In genomic region chr6:163324928-163325784, GRCh38 we compare ENCODE assay signal across 1 cellular context.
TF ChIP-seq lines count a peak whose summit lies in the region.

No MANE protein-coding gene starts in this region.

TF ChIP-seq in HepG2, 621 proteins besides CTCF, POLR2A, EP300 and RAD21 (continued from another document and continues in another):
- TF ChIP-seq, protein P1, sequence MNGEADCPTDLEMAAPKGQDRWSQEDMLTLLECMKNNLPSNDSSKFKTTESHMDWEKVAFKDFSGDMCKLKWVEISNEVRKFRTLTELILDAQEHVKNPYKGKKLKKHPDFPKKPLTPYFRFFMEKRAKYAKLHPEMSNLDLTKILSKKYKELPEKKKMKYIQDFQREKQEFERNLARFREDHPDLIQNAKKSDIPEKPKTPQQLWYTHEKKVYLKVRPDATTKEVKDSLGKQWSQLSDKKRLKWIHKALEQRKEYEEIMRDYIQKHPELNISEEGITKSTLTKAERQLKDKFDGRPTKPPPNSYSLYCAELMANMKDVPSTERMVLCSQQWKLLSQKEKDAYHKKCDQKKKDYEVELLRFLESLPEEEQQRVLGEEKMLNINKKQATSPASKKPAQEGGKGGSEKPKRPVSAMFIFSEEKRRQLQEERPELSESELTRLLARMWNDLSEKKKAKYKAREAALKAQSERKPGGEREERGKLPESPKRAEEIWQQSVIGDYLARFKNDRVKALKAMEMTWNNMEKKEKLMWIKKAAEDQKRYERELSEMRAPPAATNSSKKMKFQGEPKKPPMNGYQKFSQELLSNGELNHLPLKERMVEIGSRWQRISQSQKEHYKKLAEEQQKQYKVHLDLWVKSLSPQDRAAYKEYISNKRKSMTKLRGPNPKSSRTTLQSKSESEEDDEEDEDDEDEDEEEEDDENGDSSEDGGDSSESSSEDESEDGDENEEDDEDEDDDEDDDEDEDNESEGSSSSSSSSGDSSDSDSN (CRISPR knock-in tag; IDR thresholded peaks at IDR 0.05), result peak; percentile 91
- TF ChIP-seq ZNF337 (CRISPR knock-in tag; IDR thresholded peaks at IDR 0.05; ENCODE audit: borderline replicate concordance, low read depth), result no peak
- 0 out of 2 replicates have a peak, but pooled peaks have one; percentile 19 for TF ChIP-seq ZNF547 (CRISPR knock-in tag; IDR thresholded peaks at IDR 0.05)
- TF ChIP-seq, protein P2, sequence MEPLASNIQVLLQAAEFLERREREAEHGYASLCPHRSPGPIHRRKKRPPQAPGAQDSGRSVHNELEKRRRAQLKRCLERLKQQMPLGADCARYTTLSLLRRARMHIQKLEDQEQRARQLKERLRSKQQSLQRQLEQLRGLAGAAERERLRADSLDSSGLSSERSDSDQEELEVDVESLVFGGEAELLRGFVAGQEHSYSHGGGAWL (CRISPR knock-in tag; IDR thresholded peaks at IDR 0.05), result no peak
- TF ChIP-seq ZNF124 (CRISPR knock-in tag; IDR thresholded peaks at IDR 0.05), result 0 out of 2 replicates have a peak, but pooled peaks have one; percentile 28
- TF ChIP-seq ZBTB7B (CRISPR knock-in tag; IDR thresholded peaks at IDR 0.05), result 0 out of 2 replicates have a peak, but pooled peaks have one; percentile 18
- TF ChIP-seq PHF21A (CRISPR knock-in tag; IDR thresholded peaks at IDR 0.05), result no peak
- no peak for TF ChIP-seq ZBTB4 (CRISPR knock-in tag; IDR thresholded peaks at IDR 0.05; ENCODE audit: borderline replicate concordance)
- TF ChIP-seq MYNN (CRISPR knock-in tag; IDR thresholded peaks at IDR 0.05; ENCODE audit: low read depth), result no peak
- TF ChIP-seq MYC (CRISPR knock-in tag; IDR thresholded peaks at IDR 0.05; ENCODE audit: borderline replicate concordance), result peak; percentile 45; the same call in 1 of the 2 replicates
- TF ChIP-seq STAG1 (CRISPR knock-in tag; IDR thresholded peaks at IDR 0.05), result peak; percentile 16; the same call in 1 of the 2 replicates
- peak; percentile 58; the same call in 1 of the 2 replicates for TF ChIP-seq ZNF782 (CRISPR knock-in tag; IDR thresholded peaks at IDR 0.05; ENCODE audit: borderline replicate concordance)
- TF ChIP-seq ZNF644 (CRISPR knock-in tag; IDR thresholded peaks at IDR 0.05; ENCODE audit: low read depth), result 0 out of 2 replicates have a peak, but pooled peaks have one; percentile 11
- peak; percentile 88 for TF ChIP-seq ZNF362 (CRISPR knock-in tag; IDR thresholded peaks at IDR 0.05; ENCODE audit: borderline replicate concordance)
- TF ChIP-seq ZNF629 (CRISPR knock-in tag; conservative IDR thresholded peaks at IDR 0.05), result peak; percentile 93
- no peak for TF ChIP-seq ZNF652 (CRISPR knock-in tag; IDR thresholded peaks at IDR 0.05; ENCODE audit: borderline replicate concordance, low read depth)
- no peak for TF ChIP-seq SIX4 (CRISPR knock-in tag; IDR thresholded peaks at IDR 0.05)
- no peak for TF ChIP-seq ZNF225 (CRISPR knock-in tag; IDR thresholded peaks at IDR 0.05)
- 0 out of 2 replicates have a peak, but pooled peaks have one; percentile 17 for TF ChIP-seq ATF1 (CRISPR knock-in tag; IDR thresholded peaks at IDR 0.05)
- no peak for TF ChIP-seq RFX1 (IDR thresholded peaks at IDR 0.05)
- TF ChIP-seq ZNF414 (CRISPR knock-in tag; IDR thresholded peaks at IDR 0.05), result no peak
- TF ChIP-seq SAP130 (CRISPR knock-in tag; IDR thresholded peaks at IDR 0.05; ENCODE audit: low read depth), result no peak
- peak; percentile 75 for TF ChIP-seq ZMYM4 (CRISPR knock-in tag; IDR thresholded peaks at IDR 0.05)
- no peak for TF ChIP-seq ZNF431 (CRISPR knock-in tag; IDR thresholded peaks at IDR 0.05; ENCODE audit: borderline replicate concordance, low read depth)
- no peak for TF ChIP-seq ZFP37 (CRISPR knock-in tag; IDR thresholded peaks at IDR 0.05; ENCODE audit: borderline replicate concordance)
- 0 out of 2 replicates have a peak, but pooled peaks have one; percentile 36 for TF ChIP-seq ZKSCAN8 (CRISPR knock-in tag; IDR thresholded peaks at IDR 0.05; ENCODE audit: borderline replicate concordance)
- no peak for TF ChIP-seq SOX13 (IDR thresholded peaks at IDR 0.05)
- 0 out of 4 replicates have a peak, but pooled peaks of 1 of the 2 experiments have one; percentile 20 for TF ChIP-seq SOX13 (CRISPR knock-in tag; conservative IDR thresholded peaks at IDR 0.05 in 1 of 2, IDR thresholded peaks at IDR 0.05 in 1 of 2)
- TF ChIP-seq ZFY (CRISPR knock-in tag; IDR thresholded peaks at IDR 0.05), result 0 out of 2 replicates have a peak, but pooled peaks have one; percentile 17
- TF ChIP-seq ZNF740 (CRISPR knock-in tag; IDR thresholded peaks at IDR 0.05), result no peak
- peak; percentile 48; the same call in 1 of the 2 replicates for TF ChIP-seq ZFP91 (CRISPR knock-in tag; IDR thresholded peaks at IDR 0.05; ENCODE audit: borderline replicate concordance)
- 0 out of 2 replicates have a peak, but pooled peaks have one; percentile 28 for TF ChIP-seq THAP7 (CRISPR knock-in tag; IDR thresholded peaks at IDR 0.05)
- TF ChIP-seq SOX6 (IDR thresholded peaks at IDR 0.05), result no peak
- TF ChIP-seq SOX6 (CRISPR knock-in tag; IDR thresholded peaks at IDR 0.05), result 0 out of 2 replicates have a peak, but pooled peaks have one; percentile 17
- TF ChIP-seq, protein P3, sequence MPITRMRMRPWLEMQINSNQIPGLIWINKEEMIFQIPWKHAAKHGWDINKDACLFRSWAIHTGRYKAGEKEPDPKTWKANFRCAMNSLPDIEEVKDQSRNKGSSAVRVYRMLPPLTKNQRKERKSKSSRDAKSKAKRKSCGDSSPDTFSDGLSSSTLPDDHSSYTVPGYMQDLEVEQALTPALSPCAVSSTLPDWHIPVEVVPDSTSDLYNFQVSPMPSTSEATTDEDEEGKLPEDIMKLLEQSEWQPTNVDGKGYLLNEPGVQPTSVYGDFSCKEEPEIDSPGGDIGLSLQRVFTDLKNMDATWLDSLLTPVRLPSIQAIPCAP (CRISPR knock-in tag; IDR thresholded peaks at IDR 0.05; ENCODE audit: low read depth), result no peak
- TF ChIP-seq CCAR2 (optimal IDR thresholded peaks at IDR 0.05; ENCODE audit: low read depth, low read length), result no peak
- TF ChIP-seq, protein P4, sequence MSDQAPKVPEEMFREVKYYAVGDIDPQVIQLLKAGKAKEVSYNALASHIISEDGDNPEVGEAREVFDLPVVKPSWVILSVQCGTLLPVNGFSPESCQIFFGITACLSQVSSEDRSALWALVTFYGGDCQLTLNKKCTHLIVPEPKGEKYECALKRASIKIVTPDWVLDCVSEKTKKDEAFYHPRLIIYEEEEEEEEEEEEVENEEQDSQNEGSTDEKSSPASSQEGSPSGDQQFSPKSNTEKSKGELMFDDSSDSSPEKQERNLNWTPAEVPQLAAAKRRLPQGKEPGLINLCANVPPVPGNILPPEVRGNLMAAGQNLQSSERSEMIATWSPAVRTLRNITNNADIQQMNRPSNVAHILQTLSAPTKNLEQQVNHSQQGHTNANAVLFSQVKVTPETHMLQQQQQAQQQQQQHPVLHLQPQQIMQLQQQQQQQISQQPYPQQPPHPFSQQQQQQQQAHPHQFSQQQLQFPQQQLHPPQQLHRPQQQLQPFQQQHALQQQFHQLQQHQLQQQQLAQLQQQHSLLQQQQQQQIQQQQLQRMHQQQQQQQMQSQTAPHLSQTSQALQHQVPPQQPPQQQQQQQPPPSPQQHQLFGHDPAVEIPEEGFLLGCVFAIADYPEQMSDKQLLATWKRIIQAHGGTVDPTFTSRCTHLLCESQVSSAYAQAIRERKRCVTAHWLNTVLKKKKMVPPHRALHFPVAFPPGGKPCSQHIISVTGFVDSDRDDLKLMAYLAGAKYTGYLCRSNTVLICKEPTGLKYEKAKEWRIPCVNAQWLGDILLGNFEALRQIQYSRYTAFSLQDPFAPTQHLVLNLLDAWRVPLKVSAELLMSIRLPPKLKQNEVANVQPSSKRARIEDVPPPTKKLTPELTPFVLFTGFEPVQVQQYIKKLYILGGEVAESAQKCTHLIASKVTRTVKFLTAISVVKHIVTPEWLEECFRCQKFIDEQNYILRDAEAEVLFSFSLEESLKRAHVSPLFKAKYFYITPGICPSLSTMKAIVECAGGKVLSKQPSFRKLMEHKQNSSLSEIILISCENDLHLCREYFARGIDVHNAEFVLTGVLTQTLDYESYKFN (CRISPR knock-in tag; conservative IDR thresholded peaks at IDR 0.05), result peak; percentile 57
- 0 out of 2 replicates have a peak, but pooled peaks have one; percentile 39 for TF ChIP-seq ZNF136 (CRISPR knock-in tag; IDR thresholded peaks at IDR 0.05; ENCODE audit: low read depth)
- TF ChIP-seq TEAD3 (CRISPR knock-in tag; optimal IDR thresholded peaks at IDR 0.05; ENCODE audit: borderline replicate concordance), result peak; percentile 30
- TF ChIP-seq MTF1 (CRISPR knock-in tag; IDR thresholded peaks at IDR 0.05), result no peak
- TF ChIP-seq ZNF317 (CRISPR knock-in tag; IDR thresholded peaks at IDR 0.05), result no peak
- peak; percentile 57; the same call in 1 of the 2 replicates for TF ChIP-seq ZBTB34 (CRISPR knock-in tag; IDR thresholded peaks at IDR 0.05)
- no peak for TF ChIP-seq ZMYM2 (CRISPR knock-in tag; IDR thresholded peaks at IDR 0.05)
- TF ChIP-seq ONECUT2 (CRISPR knock-in tag; IDR thresholded peaks at IDR 0.05), result 0 out of 2 replicates have a peak, but pooled peaks have one; percentile 13
- no peak for TF ChIP-seq KLF16 (CRISPR knock-in tag; IDR thresholded peaks at IDR 0.05)
- TF ChIP-seq SALL2 (CRISPR knock-in tag; IDR thresholded peaks at IDR 0.05), result 0 out of 2 replicates have a peak, but pooled peaks have one; percentile 32
- 0 out of 2 replicates have a peak, but pooled peaks have one; percentile 45 for TF ChIP-seq ARNTL (CRISPR knock-in tag; IDR thresholded peaks at IDR 0.05)
- TF ChIP-seq ZNF878 (CRISPR knock-in tag; IDR thresholded peaks at IDR 0.05), result no peak
